ENCODE assay signal across 1 cellular context in genomic region chr2:120737802-120738516, GRCh38.
TF ChIP-seq lines count a peak whose summit lies in the region.

No MANE protein-coding gene starts in this region.

TF ChIP-seq in SK-N-SH treated with all-trans-retinoic acid at 6 μM for 48 hours, 23 proteins besides CTCF, POLR2A, EP300 and RAD21 (continued from another document):
- TF ChIP-seq TSHZ2 (CRISPR knock-in tag; IDR thresholded peaks at IDR 0.05) = no peak
TF ChIP-seq in SK-N-SH treated with all-trans-retinoic acid at 6 μM for 48 hours: peak in this region for 0.
